Comparison of ENCODE assay signal across 1 cellular context in the genomic region with DNA sequence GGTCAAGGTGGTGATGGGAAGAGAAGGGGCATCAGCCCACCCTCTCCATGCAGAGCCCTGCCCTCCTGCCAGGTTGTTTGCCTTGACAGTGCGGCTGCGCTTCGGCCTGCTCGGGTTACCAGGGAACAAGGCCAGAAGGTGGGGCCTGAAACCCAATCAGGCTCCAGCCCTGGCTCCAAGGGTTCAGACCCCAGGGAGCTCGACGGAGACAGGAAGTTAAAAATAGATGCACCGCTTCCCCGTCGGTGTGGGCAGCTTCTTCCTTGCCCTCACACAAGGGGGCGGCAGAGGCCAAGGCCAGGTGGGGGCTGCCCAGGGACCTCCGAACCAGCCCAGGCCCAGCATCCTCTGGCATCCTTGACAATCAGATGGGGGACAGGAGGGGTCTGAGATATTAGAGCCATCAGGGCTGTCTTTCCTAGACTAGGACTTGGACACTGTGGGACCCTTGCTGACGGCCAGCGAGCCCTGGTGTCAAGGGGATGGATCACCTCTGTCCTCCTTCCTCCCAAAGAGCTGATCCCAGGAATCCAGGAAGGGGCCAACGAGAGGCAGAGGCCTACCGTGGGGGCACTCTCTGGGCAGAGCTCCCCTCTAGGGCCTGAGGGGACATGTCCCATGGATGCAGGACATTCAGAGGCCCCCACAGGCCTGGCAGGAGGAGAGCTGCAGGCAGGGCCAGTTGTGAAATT.
A peak's percentile ranks its signal among the peaks of the same experiment; 100 is the strongest.
TF ChIP-seq lines count a peak whose summit lies in the region.

No MANE protein-coding gene starts in this region.

TF ChIP-seq in HepG2, 621 proteins besides CTCF, POLR2A, EP300 and RAD21 (continued from another document and continues in another):
- TF ChIP-seq, protein P1, sequence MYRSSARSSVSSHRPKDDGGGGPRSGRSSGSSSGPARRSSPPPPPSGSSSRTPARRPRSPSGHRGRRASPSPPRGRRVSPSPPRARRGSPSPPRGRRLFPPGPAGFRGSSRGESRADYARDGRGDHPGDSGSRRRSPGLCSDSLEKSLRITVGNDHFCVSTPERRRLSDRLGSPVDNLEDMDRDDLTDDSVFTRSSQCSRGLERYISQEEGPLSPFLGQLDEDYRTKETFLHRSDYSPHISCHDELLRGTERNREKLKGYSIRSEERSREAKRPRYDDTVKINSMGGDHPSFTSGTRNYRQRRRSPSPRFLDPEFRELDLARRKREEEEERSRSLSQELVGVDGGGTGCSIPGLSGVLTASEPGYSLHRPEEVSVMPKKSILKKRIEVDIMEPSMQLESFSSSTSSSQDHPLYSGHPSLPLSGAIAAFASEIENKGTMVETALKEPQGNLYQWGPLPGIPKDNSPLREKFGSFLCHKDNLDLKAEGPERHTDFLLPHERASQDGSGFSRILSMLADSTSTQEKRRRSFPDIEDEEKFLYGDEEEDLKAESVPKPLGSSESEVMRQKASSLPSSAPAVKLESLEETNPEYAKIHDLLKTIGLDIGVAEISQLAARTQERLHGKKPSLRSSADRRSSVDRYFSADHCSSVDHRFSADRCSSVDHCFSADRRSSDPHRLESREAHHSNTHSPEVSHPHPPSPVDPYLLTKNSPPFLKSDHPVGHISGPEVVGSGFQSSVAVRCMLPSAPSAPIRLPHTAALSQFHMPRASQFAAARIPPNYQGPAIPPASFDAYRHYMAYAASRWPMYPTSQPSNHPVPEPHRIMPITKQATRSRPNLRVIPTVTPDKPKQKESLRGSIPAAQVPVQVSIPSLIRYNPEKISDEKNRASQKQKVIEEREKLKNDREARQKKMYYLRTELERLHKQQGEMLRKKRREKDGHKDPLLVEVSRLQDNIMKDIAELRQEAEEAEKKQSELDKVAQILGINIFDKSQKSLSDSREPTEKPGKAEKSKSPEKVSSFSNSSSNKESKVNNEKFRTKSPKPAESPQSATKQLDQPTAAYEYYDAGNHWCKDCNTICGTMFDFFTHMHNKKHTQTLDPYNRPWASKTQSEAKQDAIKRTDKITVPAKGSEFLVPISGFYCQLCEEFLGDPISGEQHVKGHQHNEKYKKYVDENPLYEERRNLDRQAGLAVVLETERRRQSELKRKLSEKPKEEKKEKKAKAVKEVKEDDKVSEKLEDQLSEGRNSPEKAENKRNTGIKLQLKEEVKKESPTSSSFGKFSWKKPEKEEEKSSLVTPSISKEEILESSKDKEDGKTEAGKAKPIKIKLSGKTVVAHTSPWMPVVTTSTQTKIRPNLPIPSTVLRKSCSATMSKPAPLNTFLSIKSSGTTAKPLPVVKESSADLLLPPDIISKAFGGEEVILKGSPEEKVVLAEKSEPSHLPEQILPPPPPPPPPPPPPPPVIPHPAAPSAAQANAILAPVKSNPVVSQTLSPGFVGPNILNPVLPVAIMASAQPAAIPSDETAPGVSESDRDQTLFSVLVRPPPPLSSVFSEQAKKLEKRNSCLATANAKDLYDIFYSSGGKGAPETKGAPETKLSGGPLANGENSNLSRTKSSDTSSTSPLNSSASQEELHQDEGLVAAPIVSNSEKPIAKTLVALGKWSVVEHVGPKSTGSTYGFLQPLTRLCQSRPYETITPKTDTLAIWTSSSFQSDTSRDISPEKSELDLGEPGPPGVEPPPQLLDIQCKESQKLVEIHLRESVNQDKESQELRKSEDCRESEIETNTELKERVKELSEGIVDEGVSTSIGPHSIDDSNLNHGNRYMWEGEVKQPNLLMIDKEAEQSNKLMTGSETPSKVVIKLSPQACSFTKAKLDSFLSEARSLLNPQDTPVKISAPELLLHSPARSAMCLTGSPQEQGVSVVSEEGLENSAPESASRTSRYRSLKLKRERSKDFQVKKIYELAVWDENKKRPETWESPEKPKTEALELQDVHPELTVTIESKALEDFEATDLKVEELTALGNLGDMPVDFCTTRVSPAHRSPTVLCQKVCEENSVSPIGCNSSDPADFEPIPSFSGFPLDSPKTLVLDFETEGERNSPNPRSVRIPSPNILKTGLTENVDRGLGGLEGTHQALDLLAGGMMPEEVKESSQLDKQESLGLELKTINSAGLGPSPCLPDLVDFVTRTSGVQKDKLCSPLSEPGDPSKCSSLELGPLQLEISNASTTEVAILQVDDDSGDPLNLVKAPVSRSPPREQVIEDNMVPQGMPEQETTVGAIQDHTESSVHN (CRISPR knock-in tag; IDR thresholded peaks at IDR 0.05) = peak; percentile 13; the same call in 1 of the 2 replicates
- peak; percentile 39; the same call in 1 of the 2 replicates for TF ChIP-seq MED1 (CRISPR knock-in tag; IDR thresholded peaks at IDR 0.05)
- TF ChIP-seq, protein P2, sequence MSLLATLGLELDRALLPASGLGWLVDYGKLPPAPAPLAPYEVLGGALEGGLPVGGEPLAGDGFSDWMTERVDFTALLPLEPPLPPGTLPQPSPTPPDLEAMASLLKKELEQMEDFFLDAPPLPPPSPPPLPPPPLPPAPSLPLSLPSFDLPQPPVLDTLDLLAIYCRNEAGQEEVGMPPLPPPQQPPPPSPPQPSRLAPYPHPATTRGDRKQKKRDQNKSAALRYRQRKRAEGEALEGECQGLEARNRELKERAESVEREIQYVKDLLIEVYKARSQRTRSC (CRISPR knock-in tag; IDR thresholded peaks at IDR 0.05; ENCODE audit: low read depth) = no peak
- TF ChIP-seq ELF1 (CRISPR knock-in tag; IDR thresholded peaks at IDR 0.05) = peak; percentile 73
- TF ChIP-seq, protein P3, sequence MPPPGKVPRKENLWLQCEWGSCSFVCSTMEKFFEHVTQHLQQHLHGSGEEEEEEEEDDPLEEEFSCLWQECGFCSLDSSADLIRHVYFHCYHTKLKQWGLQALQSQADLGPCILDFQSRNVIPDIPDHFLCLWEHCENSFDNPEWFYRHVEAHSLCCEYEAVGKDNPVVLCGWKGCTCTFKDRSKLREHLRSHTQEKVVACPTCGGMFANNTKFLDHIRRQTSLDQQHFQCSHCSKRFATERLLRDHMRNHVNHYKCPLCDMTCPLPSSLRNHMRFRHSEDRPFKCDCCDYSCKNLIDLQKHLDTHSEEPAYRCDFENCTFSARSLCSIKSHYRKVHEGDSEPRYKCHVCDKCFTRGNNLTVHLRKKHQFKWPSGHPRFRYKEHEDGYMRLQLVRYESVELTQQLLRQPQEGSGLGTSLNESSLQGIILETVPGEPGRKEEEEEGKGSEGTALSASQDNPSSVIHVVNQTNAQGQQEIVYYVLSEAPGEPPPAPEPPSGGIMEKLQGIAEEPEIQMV (CRISPR knock-in tag; IDR thresholded peaks at IDR 0.05; ENCODE audit: low read depth) = no peak
- peak; percentile 41; the same call in 1 of the 2 replicates for TF ChIP-seq ZBTB38 (CRISPR knock-in tag; IDR thresholded peaks at IDR 0.05)
- peak; percentile 47; the same call in 1 of the 2 replicates for TF ChIP-seq ERF (CRISPR knock-in tag; IDR thresholded peaks at IDR 0.05)
- TF ChIP-seq ZNF484 (CRISPR knock-in tag; IDR thresholded peaks at IDR 0.05; ENCODE audit: borderline replicate concordance, low read depth) = no peak
- TF ChIP-seq KLF9 (CRISPR knock-in tag; IDR thresholded peaks at IDR 0.05; ENCODE audit: low read depth) = no peak
- TF ChIP-seq, protein P4, sequence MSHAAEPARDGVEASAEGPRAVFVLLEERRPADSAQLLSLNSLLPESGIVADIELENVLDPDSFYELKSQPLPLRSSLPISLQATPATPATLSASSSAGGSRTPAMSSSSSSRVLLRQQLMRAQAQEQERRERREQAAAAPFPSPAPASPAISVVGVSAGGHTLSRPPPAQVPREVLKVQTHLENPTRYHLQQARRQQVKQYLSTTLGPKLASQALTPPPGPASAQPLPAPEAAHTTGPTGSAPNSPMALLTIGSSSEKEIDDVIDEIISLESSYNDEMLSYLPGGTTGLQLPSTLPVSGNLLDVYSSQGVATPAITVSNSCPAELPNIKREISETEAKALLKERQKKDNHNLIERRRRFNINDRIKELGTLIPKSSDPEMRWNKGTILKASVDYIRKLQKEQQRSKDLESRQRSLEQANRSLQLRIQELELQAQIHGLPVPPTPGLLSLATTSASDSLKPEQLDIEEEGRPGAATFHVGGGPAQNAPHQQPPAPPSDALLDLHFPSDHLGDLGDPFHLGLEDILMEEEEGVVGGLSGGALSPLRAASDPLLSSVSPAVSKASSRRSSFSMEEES (CRISPR knock-in tag; IDR thresholded peaks at IDR 0.05) = peak; percentile 13; the same call in 1 of the 2 replicates
- TF ChIP-seq, protein P5, sequence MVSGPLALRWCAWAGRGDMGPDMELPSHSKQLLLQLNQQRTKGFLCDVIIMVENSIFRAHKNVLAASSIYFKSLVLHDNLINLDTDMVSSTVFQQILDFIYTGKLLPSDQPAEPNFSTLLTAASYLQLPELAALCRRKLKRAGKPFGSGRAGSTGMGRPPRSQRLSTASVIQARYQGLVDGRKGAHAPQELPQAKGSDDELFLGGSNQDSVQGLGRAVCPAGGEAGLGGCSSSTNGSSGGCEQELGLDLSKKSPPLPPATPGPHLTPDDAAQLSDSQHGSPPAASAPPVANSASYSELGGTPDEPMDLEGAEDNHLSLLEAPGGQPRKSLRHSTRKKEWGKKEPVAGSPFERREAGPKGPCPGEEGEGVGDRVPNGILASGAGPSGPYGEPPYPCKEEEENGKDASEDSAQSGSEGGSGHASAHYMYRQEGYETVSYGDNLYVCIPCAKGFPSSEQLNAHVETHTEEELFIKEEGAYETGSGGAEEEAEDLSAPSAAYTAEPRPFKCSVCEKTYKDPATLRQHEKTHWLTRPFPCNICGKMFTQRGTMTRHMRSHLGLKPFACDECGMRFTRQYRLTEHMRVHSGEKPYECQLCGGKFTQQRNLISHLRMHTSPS (CRISPR knock-in tag; IDR thresholded peaks at IDR 0.05; ENCODE audit: low read depth) = peak; percentile 44; the same call in 1 of the 2 replicates
- TF ChIP-seq, protein P6, sequence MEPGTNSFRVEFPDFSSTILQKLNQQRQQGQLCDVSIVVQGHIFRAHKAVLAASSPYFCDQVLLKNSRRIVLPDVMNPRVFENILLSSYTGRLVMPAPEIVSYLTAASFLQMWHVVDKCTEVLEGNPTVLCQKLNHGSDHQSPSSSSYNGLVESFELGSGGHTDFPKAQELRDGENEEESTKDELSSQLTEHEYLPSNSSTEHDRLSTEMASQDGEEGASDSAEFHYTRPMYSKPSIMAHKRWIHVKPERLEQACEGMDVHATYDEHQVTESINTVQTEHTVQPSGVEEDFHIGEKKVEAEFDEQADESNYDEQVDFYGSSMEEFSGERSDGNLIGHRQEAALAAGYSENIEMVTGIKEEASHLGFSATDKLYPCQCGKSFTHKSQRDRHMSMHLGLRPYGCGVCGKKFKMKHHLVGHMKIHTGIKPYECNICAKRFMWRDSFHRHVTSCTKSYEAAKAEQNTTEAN (CRISPR knock-in tag; conservative IDR thresholded peaks at IDR 0.05) = no peak
- 0 out of 4 replicates have a peak, but pooled peaks of 1 of the 2 experiments have one; percentile 8 for TF ChIP-seq NR2F1 (CRISPR knock-in tag; IDR thresholded peaks at IDR 0.05)
- TF ChIP-seq POLR2AphosphoS5 (IDR thresholded peaks at IDR 0.05; ENCODE audit: low read depth, low read length) = no peak
- no peak for TF ChIP-seq ZFYVE20 (CRISPR knock-in tag; IDR thresholded peaks at IDR 0.05; ENCODE audit: borderline replicate concordance, low read depth)
- TF ChIP-seq, protein P7, sequence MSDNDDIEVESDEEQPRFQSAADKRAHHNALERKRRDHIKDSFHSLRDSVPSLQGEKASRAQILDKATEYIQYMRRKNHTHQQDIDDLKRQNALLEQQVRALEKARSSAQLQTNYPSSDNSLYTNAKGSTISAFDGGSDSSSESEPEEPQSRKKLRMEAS (IDR thresholded peaks at IDR 0.05) = no peak
- TF ChIP-seq ZNF709 (CRISPR knock-in tag; IDR thresholded peaks at IDR 0.05) = no peak
- peak; percentile 69 for TF ChIP-seq ZNF263 (CRISPR knock-in tag; IDR thresholded peaks at IDR 0.05)
- TF ChIP-seq ZNF713 (CRISPR knock-in tag; IDR thresholded peaks at IDR 0.05) = no peak; the same call in 1 of the 2 replicates
- TF ChIP-seq TOPORS (CRISPR knock-in tag; IDR thresholded peaks at IDR 0.05) = no peak
- no peak for TF ChIP-seq RNF2 (conservative IDR thresholded peaks at IDR 0.05; ENCODE audit: low read depth)
- TF ChIP-seq, protein P8, sequence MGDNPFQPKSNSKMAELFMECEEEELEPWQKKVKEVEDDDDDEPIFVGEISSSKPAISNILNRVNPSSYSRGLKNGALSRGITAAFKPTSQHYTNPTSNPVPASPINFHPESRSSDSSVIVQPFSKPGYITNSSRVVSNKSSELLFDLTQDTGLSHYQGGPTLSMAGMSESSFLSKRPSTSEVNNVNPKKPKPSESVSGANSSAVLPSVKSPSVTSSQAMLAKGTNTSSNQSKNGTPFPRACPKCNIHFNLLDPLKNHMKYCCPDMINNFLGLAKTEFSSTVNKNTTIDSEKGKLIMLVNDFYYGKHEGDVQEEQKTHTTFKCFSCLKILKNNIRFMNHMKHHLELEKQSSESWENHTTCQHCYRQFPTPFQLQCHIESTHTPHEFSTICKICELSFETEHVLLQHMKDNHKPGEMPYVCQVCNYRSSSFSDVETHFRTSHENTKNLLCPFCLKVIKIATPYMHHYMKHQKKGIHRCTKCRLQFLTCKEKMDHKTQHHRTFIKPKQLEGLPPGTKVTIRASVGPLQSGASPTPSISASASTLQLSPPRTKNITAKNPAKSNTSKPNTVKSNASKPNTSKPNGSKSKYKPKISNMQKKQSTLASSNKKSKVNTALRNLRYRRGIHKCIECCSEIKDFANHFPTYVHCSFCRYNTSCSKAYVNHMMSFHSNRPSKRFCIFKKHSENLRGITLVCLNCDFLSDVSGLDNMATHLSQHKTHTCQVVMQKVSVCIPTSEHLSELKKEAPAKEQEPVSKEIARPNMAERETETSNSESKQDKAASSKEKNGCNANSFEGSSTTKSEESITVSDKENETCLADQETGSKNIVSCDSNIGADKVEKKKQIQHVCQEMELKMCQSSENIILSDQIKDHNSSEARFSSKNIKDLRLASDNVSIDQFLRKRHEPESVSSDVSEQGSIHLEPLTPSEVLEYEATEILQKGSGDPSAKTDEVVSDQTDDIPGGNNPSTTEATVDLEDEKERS (CRISPR knock-in tag; IDR thresholded peaks at IDR 0.05) = no peak
- no peak for TF ChIP-seq CBX1 (IDR thresholded peaks at IDR 0.05; ENCODE audit: low read depth)
- TF ChIP-seq ZBTB21 (CRISPR knock-in tag; IDR thresholded peaks at IDR 0.05) = no peak
